Comparison of ENCODE assay signal across 17 cellular contexts in the genomic region with DNA sequence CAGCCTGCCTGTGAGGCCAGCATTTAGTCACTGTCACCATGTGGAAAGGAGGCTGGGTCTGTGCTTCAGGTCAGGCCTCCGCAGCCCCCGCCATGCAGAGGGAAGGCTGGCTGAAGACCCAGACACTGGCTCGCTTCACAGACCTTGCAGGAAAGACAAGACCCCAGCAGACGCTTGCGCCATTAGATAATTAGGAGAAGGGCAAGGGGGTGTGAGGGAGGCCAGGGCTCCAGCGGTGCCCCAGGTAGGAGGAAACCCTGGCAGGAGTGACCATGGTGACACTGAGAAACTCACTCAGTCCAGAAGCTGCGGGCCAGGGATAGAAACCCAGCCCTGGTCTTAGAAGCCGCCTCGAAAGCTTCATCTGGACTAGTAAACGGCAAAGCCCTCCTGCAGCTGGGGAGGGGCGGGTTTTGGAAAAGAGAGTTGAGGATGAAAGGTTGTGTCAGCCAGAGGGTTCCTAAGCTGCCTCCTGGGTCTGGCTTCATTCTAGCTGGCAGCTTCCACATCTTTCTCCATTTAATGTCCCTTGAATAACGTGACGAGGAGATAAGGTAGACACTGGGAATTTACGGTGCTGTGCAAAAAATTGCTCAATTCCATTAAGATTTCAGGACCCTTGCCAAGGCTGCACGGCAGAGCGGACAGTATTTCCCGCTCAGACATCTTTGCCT.
"Had no signal": no experiment of that assay in that cellular context is flagged by ENCODE, and none has a peak within 500 bp of the region (broad histone marks: within the 10 kb centered on the region; RNA-seq: fewer than 3 reads in every experiment).

No MANE protein-coding gene starts in this region.

- H3K27ac Mint-ChIP-seq: activated CD4-positive, alpha-beta T cell treated with anti-CD3 and anti-CD28 coated beads, Interleukin-2, amount 10 ng/mL, durations not matched to agents 7 days and 5 days; activated naive CD8-positive, alpha-beta T cell treated with anti-CD3 and anti-CD28 coated beads, Interleukin-2, amount 10 ng/mL, durations not matched to agents 7 days and 5 days; immature natural killer cell; naive B cell had no signal

- H3K4me3 ChIP-seq: esophagus squamous epithelium, prostate gland, upper lobe of left lung had no signal

- H3K9me3 Mint-ChIP-seq: activated CD4-positive, alpha-beta T cell treated with anti-CD3 and anti-CD28 coated beads, Interleukin-2, amount 10 ng/mL, durations not matched to agents 7 days and 5 days; activated naive CD8-positive, alpha-beta T cell treated with anti-CD3 and anti-CD28 coated beads, Interleukin-2, amount 10 ng/mL, durations not matched to agents 7 days and 5 days; central memory CD8-positive, alpha-beta T cell; immature natural killer cell; naive B cell had no signal

- H3K36me3 Mint-ChIP-seq: activated naive CD8-positive, alpha-beta T cell treated with anti-CD3 and anti-CD28 coated beads, Interleukin-2, amount 10 ng/mL, durations not matched to agents 7 days and 5 days; immature natural killer cell; naive B cell had no signal

- H3K27me3 ChIP-seq: brain microvascular endothelial cell, upper lobe of left lung had no signal

- H3K27me3 Mint-ChIP-seq: activated CD4-positive, alpha-beta T cell treated with anti-CD3 and anti-CD28 coated beads, Interleukin-2, amount 10 ng/mL, durations not matched to agents 7 days and 5 days; activated naive CD8-positive, alpha-beta T cell treated with anti-CD3 and anti-CD28 coated beads, Interleukin-2, amount 10 ng/mL, durations not matched to agents 7 days and 5 days; naive B cell had no signal

- ATAC-seq: stimulated activated naive CD8-positive, alpha-beta T cell treated with anti-CD3 and anti-CD28 coated beads, Interleukin-15, Interleukin-2, amounts not matched to agents 100 U/mL and 50 U/mL, for 24 hours had no signal

- H3K27ac ChIP-seq: brain microvascular endothelial cell, prostate gland had no signal

- H3K4me3 Mint-ChIP-seq: activated CD4-positive, alpha-beta T cell treated with anti-CD3 and anti-CD28 coated beads, Interleukin-2, amount 10 ng/mL, durations not matched to agents 7 days and 5 days; activated naive CD8-positive, alpha-beta T cell treated with anti-CD3 and anti-CD28 coated beads, Interleukin-2, amount 10 ng/mL, durations not matched to agents 7 days and 5 days; central memory CD8-positive, alpha-beta T cell; immature natural killer cell; naive B cell had no signal

- DNase-seq: activated CD4-positive, alpha-beta T cell treated with anti-CD3 and anti-CD28 coated beads, Interleukin-2, amount 10 ng/mL, durations not matched to agents 7 days and 5 days; activated CD4-positive, CD25-positive, alpha-beta regulatory T cell; activated naive CD4-positive, alpha-beta T cell; activated naive CD8-positive, alpha-beta T cell treated with anti-CD3 and anti-CD28 coated beads, Interleukin-2, amount 10 ng/mL, durations not matched to agents 7 days and 5 days; brain microvascular endothelial cell; cortex of kidney; effector CD8-positive, alpha-beta T cell; esophagus squamous epithelium; foreskin melanocyte; immature natural killer cell; naive B cell; small intestine; stimulated activated naive CD8-positive, alpha-beta T cell treated with anti-CD3 and anti-CD28 coated beads, Interleukin-15, Interleukin-2, amounts not matched to agents 100 U/mL and 50 U/mL, for 24 hours; T-helper 2 cell had no signal

- H3K4me1 Mint-ChIP-seq: activated CD4-positive, alpha-beta T cell treated with anti-CD3 and anti-CD28 coated beads, Interleukin-2, amount 10 ng/mL, durations not matched to agents 7 days and 5 days; activated naive CD8-positive, alpha-beta T cell treated with anti-CD3 and anti-CD28 coated beads, Interleukin-2, amount 10 ng/mL, durations not matched to agents 7 days and 5 days; central memory CD8-positive, alpha-beta T cell; immature natural killer cell; naive B cell had no signal
